ENCODE assay signal across 16 cellular contexts in the genomic region with DNA sequence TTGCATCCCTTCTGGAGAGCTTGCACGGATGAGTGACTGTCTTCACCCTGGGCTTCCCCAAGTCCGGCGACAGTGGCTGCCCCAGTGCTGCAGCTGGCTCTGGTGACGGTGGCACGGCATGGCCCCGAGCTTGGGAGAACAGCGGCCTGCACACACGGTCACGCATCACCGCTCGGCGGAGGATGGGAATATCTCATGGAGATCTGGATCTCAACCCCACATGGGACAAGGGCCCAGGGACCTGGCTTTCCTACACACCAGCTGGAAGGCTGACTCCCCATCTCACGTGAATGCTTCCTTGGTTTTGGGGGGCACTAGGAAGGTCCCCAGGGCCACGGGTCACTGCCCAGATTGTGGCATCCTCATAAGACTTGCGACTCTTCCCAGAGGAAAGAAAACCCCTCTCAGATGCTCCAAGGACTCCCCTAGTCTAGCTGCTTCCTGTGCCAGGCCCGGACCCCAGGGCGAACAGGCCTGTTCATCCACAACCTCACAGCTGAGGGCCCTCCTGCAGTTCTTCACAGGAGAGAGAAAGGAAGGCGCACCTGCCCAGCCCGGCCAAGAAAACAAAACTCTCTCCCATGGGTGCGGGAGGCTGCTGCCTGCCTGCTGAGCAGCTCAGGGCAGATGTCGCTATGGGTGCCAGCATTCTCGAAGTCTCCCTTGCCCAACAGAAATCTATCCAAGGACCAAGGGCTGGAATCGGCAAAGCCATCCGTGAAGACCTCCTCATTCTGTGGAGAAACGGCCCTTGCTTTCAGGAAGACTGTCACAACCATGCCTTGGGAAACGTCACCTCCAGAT. TPM values are rescaled to one million over a fixed set of nuclear protein-coding genes. Genes with fewer than 3 reads are reported as not detected.
DNase-seq lines count a peak whose midpoint lies in the region; ATAC-seq, FAIRE-seq and TF ChIP-seq lines count a peak whose summit lies in the region.
"Had no signal": no experiment of that assay in that cellular context is flagged by ENCODE, and none has a peak within 500 bp of the region (broad histone marks: within the 10 kb centered on the region; RNA-seq: fewer than 3 reads in every experiment).

No MANE protein-coding gene starts in this region.

- H3K79me2 ChIP-seq in PC-3 (ENCODE audit: low read length), result no peaks in the 10 kb centered on the region
- H3K79me2 ChIP-seq: hepatocyte had no signal

- no peak overlapping the region for H3K27ac Mint-ChIP-seq in T-cell

- H3K4me3 ChIP-seq in A549 (no peak overlapping the region), PC-3 (ENCODE audit: low read length) (no peak overlapping the region)
- H3K4me3 ChIP-seq: hepatocyte, lung, ovary had no signal

- in situ Hi-C loops in Caki2 (cut with HindIII; ENCODE audit: low pct_unique_long_range_greater_than_20kb, low sequenced_read_pairs), result no loop called here

- H3K4me3 Mint-ChIP-seq in T-cell, result no peak overlapping the region
- H3K4me3 Mint-ChIP-seq: CD8-positive, alpha-beta memory T cell had no signal

- no peak for TF ChIP-seq POLR2A in A549 (IDR thresholded peaks at IDR 0.05; ENCODE audit: low read length)

- H3K9me3 Mint-ChIP-seq in T-cell, result no peaks in the 10 kb centered on the region
- H3K9me3 Mint-ChIP-seq: CD8-positive, alpha-beta memory T cell had no signal

- peaks cover 4% of the 10 kb centered on the region for H3K36me3 Mint-ChIP-seq in T-cell

- no peaks in the 10 kb centered on the region for H3K9me2 ChIP-seq in PC-3 (replicated peaks; ENCODE audit: low read length)

- no peaks in the 10 kb centered on the region for H3K27me3 ChIP-seq in PC-3 (ENCODE audit: low read length)
- H3K27me3 ChIP-seq: hepatocyte, ovary had no signal

- no peak overlapping the region for H3K9ac ChIP-seq in PC-3 (ENCODE audit: low read length)

- no peak for TF ChIP-seq EP300 in A549 (IDR thresholded peaks at IDR 0.05)

- BruUV-seq in PC-3 (replicated peaks; lab: Mats Ljungman, UMichigan), result TSS peak; percentile 13

- H3K27ac ChIP-seq in A549, result no peak overlapping the region
- H3K27ac ChIP-seq in PC-3 (ENCODE audit: low read length), result no peak overlapping the region
- H3K27ac ChIP-seq: hepatocyte, ovary had no signal

- TF ChIP-seq RAD21 in A549 (conservative IDR thresholded peaks at IDR 0.05 in 1 of 2, IDR thresholded peaks at IDR 0.05 in 1 of 2), result no peak

- ATAC-seq in A549 (no peak), PC-3 (0 out of 2 replicates have a peak, but pooled peaks have one; percentile 8), T-cell (replicated peaks in 1 of 4) (no peak), HG02970 (IDR thresholded peaks at IDR 0.05; ENCODE audit: low FRiP score, unreplicated experiment) (no peak)

- FAIRE-seq in A549 (lab: Jason Lieb, UNC), result no peak

- TF ChIP-seq CTCF in A549 (IDR thresholded peaks at IDR 0.05), result no peak
- no peak for TF ChIP-seq CTCF in PC-3 (conservative IDR thresholded peaks at IDR 0.05; ENCODE audit: low read depth, low read length)

- H3K4me2 ChIP-seq in A549, result no peak overlapping the region
- no peak overlapping the region for H3K4me2 ChIP-seq in PC-3 (ENCODE audit: low read length)
- H3K4me2 ChIP-seq: hepatocyte had no signal

- H3K4me1 Mint-ChIP-seq in T-cell, result no peaks in the 10 kb centered on the region
- H3K4me1 Mint-ChIP-seq: CD8-positive, alpha-beta memory T cell had no signal

- no peak overlapping the region for H2AFZ ChIP-seq in PC-3 (ENCODE audit: low read length)
- H2AFZ ChIP-seq: hepatocyte had no signal

- no peaks in the 10 kb centered on the region for H3F3A ChIP-seq in PC-3 (ENCODE audit: low read length, unreplicated experiment)

- CTCF ChIA-PET in A549 (lab: Yijun Ruan, JAX) (interaction anchor here (0.9 to 1.0 kb wide), 2 partner anchors 24 to 28 kb away, joined by 3 to 5 read pairs; no protein-coding TSS in a partner anchor), PC-3 (lab: Charles Lee) (no interaction called here), T-cell (lab: Charles Lee) (no interaction called here)

- H3K4me1 ChIP-seq in A549 (no peaks in the 10 kb centered on the region), PC-3 (ENCODE audit: insufficient read depth, low read length) (no peaks in the 10 kb centered on the region)

- 86% methylated on average over 4 of the region's 26 CpGs for WGBS in A549 (ENCODE audit: missing lambda C conversion rate)

- H3K36me3 ChIP-seq in PC-3 (ENCODE audit: low read depth, low read length), result peaks cover 7% of the 10 kb centered on the region
- H3K36me3 ChIP-seq: ovary had no signal

- no peak for DNase-seq in A549 (ENCODE audit: low read depth in 1 of 2, low spot score in 1 of 2)
- DNase-seq in Caki2 (ENCODE audit: low read depth), result peak; percentile 69
- DNase-seq in PC-3, result no peak
- peak; percentile 76 for DNase-seq in left kidney (ENCODE audit: low read depth, low spot score)
- no peak for DNase-seq in T-cell
- DNase-seq in islet precursor cell, result no peak
- no peak for DNase-seq in NAMALWA (ENCODE audit: low spot score)
- DNase-seq: CD8-positive, alpha-beta memory T cell; HCEC 1CT; NCI-H2227 treated with DMSO at 0.1 percent for 48 hours; stimulated activated naive CD8-positive, alpha-beta T cell treated with anti-CD3 and anti-CD28 coated beads, Interleukin-15, Interleukin-2, amounts not matched to agents 100 U/mL and 50 U/mL, for 24 hours had no signal

- POLR2A ChIA-PET in A549 (lab: Yijun Ruan, JAX), result interaction anchor here (1.0 kb wide), 1 partner anchor 10 kb away, joined by 3 read pairs; a partner anchor contains a TSS
- POLR2A ChIA-PET in PC-3 (lab: Charles Lee; ENCODE audit: unreplicated experiment), result no interaction called here
- POLR2A ChIA-PET in T-cell (lab: Charles Lee), result no interaction called here

- intact Hi-C loops in PC-3 (cut with micrococcal nuclease), result no loop called here

- no peaks in the 10 kb centered on the region for H3K27me3 Mint-ChIP-seq in T-cell
- H3K27me3 Mint-ChIP-seq: CD8-positive, alpha-beta memory T cell had no signal

- no peaks in the 10 kb centered on the region for H4K20me1 ChIP-seq in PC-3 (ENCODE audit: low read length)

- H3K9me3 ChIP-seq in A549 (no peaks in the 10 kb centered on the region), PC-3 (ENCODE audit: low read length) (no peaks in the 10 kb centered on the region)
- H3K9me3 ChIP-seq: ovary had no signal

TF ChIP-seq in A549, 52 proteins besides CTCF, POLR2A, EP300 and RAD21:
- TF ChIP-seq, protein P1, sequence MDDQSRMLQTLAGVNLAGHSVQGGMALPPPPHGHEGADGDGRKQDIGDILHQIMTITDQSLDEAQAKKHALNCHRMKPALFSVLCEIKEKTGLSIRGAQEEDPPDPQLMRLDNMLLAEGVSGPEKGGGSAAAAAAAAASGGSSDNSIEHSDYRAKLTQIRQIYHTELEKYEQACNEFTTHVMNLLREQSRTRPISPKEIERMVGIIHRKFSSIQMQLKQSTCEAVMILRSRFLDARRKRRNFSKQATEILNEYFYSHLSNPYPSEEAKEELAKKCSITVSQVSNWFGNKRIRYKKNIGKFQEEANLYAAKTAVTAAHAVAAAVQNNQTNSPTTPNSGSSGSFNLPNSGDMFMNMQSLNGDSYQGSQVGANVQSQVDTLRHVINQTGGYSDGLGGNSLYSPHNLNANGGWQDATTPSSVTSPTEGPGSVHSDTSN (IDR thresholded peaks at IDR 0.05), result 0 out of 2 replicates have a peak, but pooled peaks have one; percentile 14
- no peak for TF ChIP-seq SREBF2 (IDR thresholded peaks at IDR 0.05)

RNA-seq across cellular contexts. Expression of a gene that starts 9.9 kb away (rescaled TPM):
- polyA plus RNA-seq in A549 (2011; rRNA removed) (3.2 and 3.4 TPM in 2 replicates), A549 (2017; fragmentation: RNase III; extraction: RNeasy Plus Mini Kit Qiagen cat#74134 plus additional on column Dnase treatment) (5.8 to 8.1 TPM (median 7.1 TPM) in 3 replicates)
- polyA plus RNA-seq in A549 (2012; cell fraction: cytosol; rRNA removed), result 7.5 and 10.7 TPM in 2 replicates
- polyA plus RNA-seq in A549 (2012; cell fraction: nucleus; rRNA removed), result 38.4 and 40.3 TPM in 2 replicates
- 1.2 and 1.3 TPM in 2 replicates for polyA minus RNA-seq in A549 (2011; rRNA and poly(A)+ RNA removed)
- total RNA-seq in Caki2 (2014; rRNA removed; shearing (Covaris generic); ENCODE audit: low replicate concordance), result 14.5 and 25.6 TPM in 2 replicates
- total RNA-seq in PC-3 (2014; rRNA removed) (16.1 and 18.4 TPM in 2 replicates), T-cell (10 to 100 TPM; 58.8 to 72.1 (median 60.8) TPM)

RNA-seq across cellular contexts. Expression of a gene that starts 24.1 kb away (rescaled TPM):
- polyA plus RNA-seq in A549 (2011; rRNA removed), result 2.9 and 3.2 TPM in 2 replicates
- polyA plus RNA-seq in A549 (2012; cell fraction: cytosol; rRNA removed), result 6.3 and 6.7 TPM in 2 replicates
- polyA plus RNA-seq in A549 (2012; cell fraction: nucleus; rRNA removed), result 5.8 and 6.5 TPM in 2 replicates
- 5.1 to 7.2 TPM (median 5.5 TPM) in 3 replicates for polyA plus RNA-seq in A549 (2017; fragmentation: RNase III; extraction: RNeasy Plus Mini Kit Qiagen cat#74134 plus additional on column Dnase treatment)
- polyA minus RNA-seq in A549 (2011; rRNA and poly(A)+ RNA removed), result 1.1 and 1.4 TPM in 2 replicates
- not detected in 2 replicates for total RNA-seq in Caki2 (2014; rRNA removed; shearing (Covaris generic); ENCODE audit: low replicate concordance)
- total RNA-seq in PC-3 (2014; rRNA removed), result 48.3 and 50.0 TPM in 2 replicates
- total RNA-seq in T-cell, result 1 to 10 TPM; 1.2 to 8.6 (median 3.6) TPM

RNA-seq across cellular contexts. Expression of a gene that starts 29.4 kb away (rescaled TPM):
- 21.6 and 23.2 TPM in 2 replicates for polyA plus RNA-seq in A549 (2011; rRNA removed)
- 46.8 and 60.5 TPM in 2 replicates for polyA plus RNA-seq in A549 (2012; cell fraction: cytosol; rRNA removed)
- 138 and 168 TPM in 2 replicates for polyA plus RNA-seq in A549 (2012; cell fraction: nucleus; rRNA removed)
- 33.3 to 42.4 TPM (median 38.7 TPM) in 3 replicates for polyA plus RNA-seq in A549 (2017; fragmentation: RNase III; extraction: RNeasy Plus Mini Kit Qiagen cat#74134 plus additional on column Dnase treatment)
- 29.7 and 37.4 TPM in 2 replicates for polyA minus RNA-seq in A549 (2011; rRNA and poly(A)+ RNA removed)
- total RNA-seq in Caki2 (2014; rRNA removed; shearing (Covaris generic); ENCODE audit: low replicate concordance), result 340 and 360 TPM in 2 replicates
- total RNA-seq in PC-3 (2014; rRNA removed), result 223 and 250 TPM in 2 replicates
- total RNA-seq in T-cell, result 100 to 1,000 TPM; 125 to 200 (median 162) TPM

RNA-seq across cellular contexts. Expression of a gene that starts 43.6 kb away (rescaled TPM):
- not detected in 2 replicates for polyA plus RNA-seq in A549 (2011; rRNA removed)
- polyA plus RNA-seq in A549 (2012; cell fraction: cytosol; rRNA removed), result not detected in 2 replicates
- polyA plus RNA-seq in A549 (2012; cell fraction: nucleus; rRNA removed), result not detected in 2 replicates
- not detected in 3 replicates for polyA plus RNA-seq in A549 (2017; fragmentation: RNase III; extraction: RNeasy Plus Mini Kit Qiagen cat#74134 plus additional on column Dnase treatment)
- polyA minus RNA-seq in A549 (2011; rRNA and poly(A)+ RNA removed), result not detected in 2 replicates
- total RNA-seq in Caki2 (2014; rRNA removed; shearing (Covaris generic); ENCODE audit: low replicate concordance), result not detected in 2 replicates
- not detected in 2 replicates for total RNA-seq in PC-3 (2014; rRNA removed)
- 1 to 10 TPM in 1 of 5 donors, under 1 TPM in 3, not detected in 1; 0.10 to 1.2 (median 0.47) TPM for total RNA-seq in T-cell
- total RNA-seq: bronchial epithelial cell; CD8-positive, alpha-beta memory T cell; ovary had no signal
- polyA plus RNA-seq: lung, ovary had no signal

Comparison
In these comparisons a context has a peak if more than half of its experiments do, and no peak if none do; other contexts are left out.
1. DNase-seq: peak in Caki2 (single experiment) and left kidney (single experiment); none in A549 (0 of 2), PC-3 (single experiment), T-cell (0 of 34), islet precursor cell (single experiment) and NAMALWA (single experiment).